8 cellular contexts compared by ENCODE assay signal in the genomic region with DNA sequence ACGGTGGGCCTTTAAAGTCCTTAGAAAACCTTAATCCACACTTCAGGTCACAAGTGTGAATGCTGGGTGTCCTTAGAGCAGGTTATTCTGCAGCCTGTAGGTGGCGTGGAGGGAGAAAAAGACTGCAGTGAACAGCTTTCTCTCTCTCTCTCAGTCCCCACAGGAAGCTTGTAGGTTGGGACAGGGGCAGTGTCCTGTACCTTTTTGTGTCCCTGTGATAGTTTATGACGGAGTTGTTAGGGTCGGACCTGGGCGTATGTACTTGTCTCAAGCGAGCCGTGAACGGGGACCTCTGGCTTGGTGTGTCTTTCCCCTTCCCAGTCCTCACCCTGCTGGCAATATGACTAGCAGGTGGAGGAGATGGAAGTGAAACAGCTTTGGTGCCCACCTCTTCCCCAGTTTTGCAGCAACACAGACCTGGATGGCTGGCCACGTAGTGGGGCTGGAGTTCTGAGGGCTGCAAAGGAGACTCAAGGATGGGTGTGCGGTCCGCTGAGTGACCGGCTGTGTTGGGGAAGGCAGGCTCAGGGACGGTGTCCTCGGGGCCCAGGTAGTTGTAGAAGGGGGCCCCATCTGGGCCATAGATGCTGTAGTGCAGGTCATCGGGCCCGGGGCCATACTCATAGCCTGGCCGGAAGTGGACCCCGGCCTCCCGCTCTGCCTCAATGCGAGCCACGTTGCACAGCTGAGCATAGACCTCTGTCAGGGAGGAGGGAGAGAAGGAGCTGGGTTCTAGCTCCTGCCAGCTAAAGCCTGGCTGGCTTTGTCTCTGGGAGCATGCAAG. TPM values are rescaled to one million over a fixed set of nuclear protein-coding genes. Genes with fewer than 3 reads are reported as not detected.
DNase-seq lines count a peak whose midpoint lies in the region; ATAC-seq and TF ChIP-seq lines count a peak whose summit lies in the region.

No MANE protein-coding gene starts in this region.

- peaks cover 4% of the 10 kb centered on the region for H3K27me3 Mint-ChIP-seq in mesothelial cell of epicardium (ENCODE audit: low read depth)
- no peaks in the 10 kb centered on the region for H3K27me3 Mint-ChIP-seq in natural killer cell treated with Interleukin-12 subunit alpha and Interleukin-12 subunit beta and Interleukin-15 and Interleukin-18, amount 100 ng/mL, for 72 hours

- no peak for ATAC-seq in natural killer cell treated with Interleukin-12 subunit alpha and Interleukin-12 subunit beta and Interleukin-15 and Interleukin-18, amount 100 ng/mL, for 72 hours

- DNase-seq in activated CD8-positive, alpha-beta memory T cell treated with anti-CD3 and anti-CD28 coated beads for 24 hours, result peak; percentile 52
- no peak for DNase-seq in activated CD8-positive, alpha-beta memory T cell treated with anti-CD3 and anti-CD28 coated beads, Interleukin-2, amount 50 U/mL, for 4 hours
- DNase-seq in NCI-H2227 treated with DMSO at 0.1 percent for 48 hours (lab: John Stamatoyannopoulos, UW) (peak; percentile 11), T47D (ENCODE audit: low read depth in 1 of 2, low spot score in 1 of 2) (peak; percentile 73 to 81), mesothelial cell of epicardium (ENCODE audit: low spot score in 2 of 2, unreplicated experiment in 2 of 2) (no peak), KG1 (lab: John Stamatoyannopoulos, UW) (no peak)
- no peak for DNase-seq in natural killer cell treated with Interleukin-12 subunit alpha and Interleukin-12 subunit beta and Interleukin-15 and Interleukin-18, amount 100 ng/mL, for 72 hours (ENCODE audit: low spot score)
- DNase-seq in activated T-cell treated with anti-CD3 and anti-CD28 coated beads, Interleukin-2, amount 50 U/mL, for 1 hour, result no peak

- no peaks in the 10 kb centered on the region for H3K36me3 Mint-ChIP-seq in mesothelial cell of epicardium
- H3K36me3 Mint-ChIP-seq in natural killer cell treated with Interleukin-12 subunit alpha and Interleukin-12 subunit beta and Interleukin-15 and Interleukin-18, amount 100 ng/mL, for 72 hours, result no peaks in the 10 kb centered on the region

- H3K4me1 Mint-ChIP-seq in mesothelial cell of epicardium, result peaks cover 6% of the 10 kb centered on the region
- H3K4me1 Mint-ChIP-seq in natural killer cell treated with Interleukin-12 subunit alpha and Interleukin-12 subunit beta and Interleukin-15 and Interleukin-18, amount 100 ng/mL, for 72 hours (ENCODE audit: low read depth in 2 of 2), result no peaks in the 10 kb centered on the region

- TF ChIP-seq CTCF in mesothelial cell of epicardium (IDR thresholded peaks at IDR 0.05; ENCODE audit: unreplicated experiment), result peak; percentile 17

- in situ Hi-C loops in T47D (cut with HindIII; ENCODE audit: low pct_unique_long_range_greater_than_20kb, low sequenced_read_pairs), result no loop called here

- no peak overlapping the region for H3K27ac Mint-ChIP-seq in mesothelial cell of epicardium
- no peak overlapping the region for H3K27ac Mint-ChIP-seq in natural killer cell treated with Interleukin-12 subunit alpha and Interleukin-12 subunit beta and Interleukin-15 and Interleukin-18, amount 100 ng/mL, for 72 hours

- H3K9me3 Mint-ChIP-seq in mesothelial cell of epicardium, result no peaks in the 10 kb centered on the region
- no peaks in the 10 kb centered on the region for H3K9me3 Mint-ChIP-seq in natural killer cell treated with Interleukin-12 subunit alpha and Interleukin-12 subunit beta and Interleukin-15 and Interleukin-18, amount 100 ng/mL, for 72 hours

- no peak overlapping the region for H3K4me3 Mint-ChIP-seq in mesothelial cell of epicardium
- H3K4me3 Mint-ChIP-seq in natural killer cell treated with Interleukin-12 subunit alpha and Interleukin-12 subunit beta and Interleukin-15 and Interleukin-18, amount 100 ng/mL, for 72 hours, result no peak overlapping the region

RNA-seq across cellular contexts. Expression of gene ISCA2, which starts 8.9 kb away (rescaled TPM):
- 24.0 to 25.4 TPM (median 24.1 TPM) in 3 replicates for total RNA-seq in mesothelial cell of epicardium
- total RNA-seq in natural killer cell treated with Interleukin-12 subunit alpha and Interleukin-12 subunit beta and Interleukin-15 and Interleukin-18, amount 100 ng/mL, for 72 hours, result 10 to 100 TPM; 20.6 to 22.8 TPM

RNA-seq across cellular contexts. Expression of gene NPC2, which starts 9.3 kb away (rescaled TPM):
- total RNA-seq in mesothelial cell of epicardium, result 178 to 194 TPM (median 178 TPM) in 3 replicates
- total RNA-seq in natural killer cell treated with Interleukin-12 subunit alpha and Interleukin-12 subunit beta and Interleukin-15 and Interleukin-18, amount 100 ng/mL, for 72 hours, result 10 to 100 TPM; 12.7 to 24.8 TPM

Comparison
In these comparisons a context has a peak if more than half of its experiments do, and no peak if none do; other contexts are left out.
1. DNase-seq: peak in activated CD8-positive, alpha-beta memory T cell treated with anti-CD3 and anti-CD28 coated beads for 24 hours (single experiment), NCI-H2227 treated with DMSO at 0.1 percent for 48 hours (single experiment) and T47D (2 of 2); none in activated CD8-positive, alpha-beta memory T cell treated with anti-CD3 and anti-CD28 coated beads, Interleukin-2, amount 50 U/mL, for 4 hours (single experiment), mesothelial cell of epicardium (0 of 2), natural killer cell treated with Interleukin-12 subunit alpha and Interleukin-12 subunit beta and Interleukin-15 and Interleukin-18, amount 100 ng/mL, for 72 hours (single experiment), activated T-cell treated with anti-CD3 and anti-CD28 coated beads, Interleukin-2, amount 50 U/mL, for 1 hour (single experiment) and KG1 (single experiment).